ENCODE assay signal across 9 cellular contexts in genomic region chr14:26707234-26707633, GRCh38.
"Had no signal": no experiment of that assay in that cellular context is flagged by ENCODE, and none has a peak within 500 bp of the region (broad histone marks: within the 10 kb centered on the region; RNA-seq: fewer than 3 reads in every experiment).

No MANE protein-coding gene starts in this region.

- H3K4me3 Mint-ChIP-seq: HFFc6, IgD-negative memory B cell had no signal

- H3K4me3 ChIP-seq: GM23248, HAP-1 had no signal

- H3K27ac ChIP-seq: GM23248, HL-60 had no signal

- H3K27ac Mint-ChIP-seq: HFFc6, IgD-negative memory B cell had no signal

- H3K4me1 Mint-ChIP-seq: IgD-negative memory B cell had no signal

- H3K27me3 Mint-ChIP-seq: IgD-negative memory B cell had no signal

- H3K9me3 ChIP-seq: HAP-1 had no signal

- H3K9ac ChIP-seq: GM23248 had no signal

- H3K36me3 ChIP-seq: HAP-1 had no signal

- DNase-seq: GM23248, GOT3, H7, HFFc6, KBM-7 had no signal

- ATAC-seq: HCT116 had no signal

- H2AFZ ChIP-seq: GM23248 had no signal
